In the genomic region with DNA sequence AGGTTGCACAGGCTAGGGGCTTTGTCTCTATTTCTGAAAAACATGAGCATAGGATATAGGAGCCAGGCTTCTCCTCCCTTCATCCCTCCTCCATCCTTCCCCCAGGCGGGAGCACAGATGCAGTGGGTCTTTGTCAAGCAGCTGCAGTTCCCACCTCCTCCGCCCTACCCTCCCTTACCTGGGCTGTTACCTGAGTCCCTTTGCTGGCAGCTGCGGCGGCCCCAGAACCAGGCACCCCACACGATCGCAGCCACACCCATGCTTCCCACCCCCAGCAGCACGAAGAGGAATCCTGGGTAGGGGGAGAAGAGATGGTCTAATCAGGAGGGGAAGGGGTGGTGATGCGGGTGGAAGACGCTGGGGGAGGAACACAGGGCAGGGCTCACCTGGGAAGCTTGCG, we compare ENCODE assay signal across 29 cellular contexts. TPM values are rescaled to one million over a fixed set of nuclear protein-coding genes. Genes with fewer than 3 reads are reported as not detected.
"Had no signal": no experiment of that assay in that cellular context is flagged by ENCODE, and none has a peak within 500 bp of the region (broad histone marks: within the 10 kb centered on the region; RNA-seq: fewer than 3 reads in every experiment).

No MANE protein-coding gene starts in this region.

- H3K4me3 Mint-ChIP-seq: naive B cell; nephron; stimulated activated memory B cell treated with anti-CD40 and anti-IgM and Interleukin-4, amounts not matched to agents 10 μg/mL and 1 μg/mL and 100 μg/mL, for 72 hours; stimulated activated naive CD8-positive, alpha-beta T cell treated with anti-CD3 and anti-CD28 coated beads, Interleukin-15, Interleukin-2, amounts not matched to agents 100 ng/mL and 50 ng/mL, for 24 hours had no signal

- H3K4me3 ChIP-seq: dorsolateral prefrontal cortex, heart left ventricle, spleen, thoracic aorta, transverse colon had no signal

- H3K36me3 Mint-ChIP-seq: naive B cell; stimulated activated memory B cell treated with anti-CD40 and anti-IgM and Interleukin-4, amounts not matched to agents 10 μg/mL and 1 μg/mL and 100 μg/mL, for 72 hours had no signal

- H3K27ac ChIP-seq: dorsolateral prefrontal cortex, heart left ventricle, neutrophil, spleen, thoracic aorta, transverse colon had no signal

- H3K27me3 Mint-ChIP-seq: stimulated activated naive CD8-positive, alpha-beta T cell treated with anti-CD3 and anti-CD28 coated beads, Interleukin-15, Interleukin-2, amounts not matched to agents 100 ng/mL and 50 ng/mL, for 24 hours had no signal

- H3K4me1 ChIP-seq: heart left ventricle, spleen, transverse colon had no signal

- H3K9me3 Mint-ChIP-seq: nephron; stimulated activated memory B cell treated with anti-CD40 and anti-IgM and Interleukin-4, amounts not matched to agents 10 μg/mL and 1 μg/mL and 100 μg/mL, for 72 hours; stimulated activated naive CD8-positive, alpha-beta T cell treated with anti-CD3 and anti-CD28 coated beads, Interleukin-15, Interleukin-2, amounts not matched to agents 100 ng/mL and 50 ng/mL, for 24 hours had no signal

- H3K9me3 ChIP-seq: heart left ventricle, neutrophil, spleen, thoracic aorta, transverse colon had no signal

- H3K36me3 ChIP-seq: heart left ventricle, neutrophil, spleen, thoracic aorta, transverse colon had no signal

- DNase-seq: cortex of kidney; dorsolateral prefrontal cortex; effector CD8-positive, alpha-beta T cell; heart left ventricle; hippocampal formation; kidney glomerular epithelial cell; mesendoderm; naive B cell; posterior cingulate gyrus; spleen; stimulated activated CD4-positive, alpha-beta T cell treated with anti-CD3 and anti-CD28 coated beads, Interleukin-15, amount 100 ng/mL, for 24 hours; stimulated activated CD4-positive, alpha-beta T cell treated with anti-CD3 and anti-CD28 coated beads, Interleukin-1b, Interleukin-23, amount 100 ng/mL, for 48 hours; stimulated activated CD4-positive, alpha-beta T cell treated with anti-CD3 and anti-CD28 coated beads, Interleukin-4, amount 100 ng/mL, for 24 hours; transverse colon had no signal

- ATAC-seq: esophagus mucosa; heart left ventricle; sciatic nerve; stimulated activated memory B cell treated with anti-CD40 and anti-IgM and Interleukin-4, amounts not matched to agents 10 μg/mL and 1 μg/mL and 100 μg/mL, for 72 hours had no signal

- H3K27ac Mint-ChIP-seq: naive B cell; nephron; stimulated activated memory B cell treated with anti-CD40 and anti-IgM and Interleukin-4, amounts not matched to agents 10 μg/mL and 1 μg/mL and 100 μg/mL, for 72 hours; stimulated activated naive CD8-positive, alpha-beta T cell treated with anti-CD3 and anti-CD28 coated beads, Interleukin-15, Interleukin-2, amounts not matched to agents 100 ng/mL and 50 ng/mL, for 24 hours had no signal

- H3K27me3 ChIP-seq: dorsolateral prefrontal cortex, neutrophil, transverse colon had no signal

- H3K4me1 Mint-ChIP-seq: naive B cell, nephron had no signal

RNA-seq across cellular contexts. Expression of gene TMIGD2, which starts 7.8 kb away (rescaled TPM):
- total RNA-seq: fibroblast of lung, frontal cortex, lung microvascular endothelial cell, osteocyte, pulmonary artery endothelial cell had no signal
- polyA plus RNA-seq: fibroblast of lung had no signal

RNA-seq across cellular contexts. Expression of gene FSD1, which starts 10.0 kb away (rescaled TPM):
- total RNA-seq: skeletal muscle tissue, thoracic aorta, ureter had no signal

RNA-seq across cellular contexts. Expression of gene SHD, which starts 15.3 kb away (rescaled TPM):
- total RNA-seq: esophagus mucosa, fibroblast of lung, glomerular endothelial cell, lung microvascular endothelial cell, osteocyte, pulmonary artery endothelial cell, sciatic nerve, thoracic aorta, ureter had no signal
- polyA plus RNA-seq: fibroblast of lung, heart left ventricle had no signal

RNA-seq across cellular contexts. Expression of gene STAP2, which starts 44.2 kb away (rescaled TPM):
- total RNA-seq: thoracic aorta had no signal
